In the genomic region with DNA sequence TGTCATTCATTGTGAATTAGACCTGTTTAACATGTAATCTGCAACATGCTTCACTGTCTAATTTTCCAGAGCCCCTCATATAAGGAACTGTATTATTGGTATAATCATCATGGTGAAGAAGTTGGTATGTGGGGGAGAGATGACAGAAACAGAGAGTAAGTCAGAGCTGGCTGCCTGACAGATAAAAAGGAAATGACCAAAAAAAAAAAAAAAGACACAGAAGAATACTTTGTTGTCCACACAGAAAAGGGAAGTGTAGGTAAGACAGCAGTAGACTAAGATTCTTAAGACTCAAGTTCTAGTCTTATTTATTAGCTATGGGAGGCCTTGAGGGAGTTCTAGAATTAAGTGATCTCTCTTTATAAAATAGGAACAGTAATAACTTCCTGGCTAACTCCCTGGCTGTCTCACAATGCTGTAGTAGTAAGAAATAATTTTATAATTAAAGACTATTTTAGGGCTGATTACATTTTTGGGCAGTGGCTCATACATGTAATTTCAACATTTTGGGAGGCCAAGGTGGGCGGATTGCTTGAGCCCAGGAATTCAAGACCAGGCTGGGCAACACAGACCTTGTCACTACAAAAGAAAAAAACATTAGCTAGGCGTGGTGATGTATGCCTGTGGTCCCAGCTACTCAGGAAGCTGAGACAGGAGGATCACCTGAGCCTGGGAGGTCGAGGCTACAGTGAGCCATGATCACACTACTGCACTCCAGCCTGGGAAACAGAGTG, we compare ENCODE assay signal across 15 cellular contexts.
DNase-seq lines count a peak whose midpoint lies in the region; ATAC-seq and TF ChIP-seq lines count a peak whose summit lies in the region.
"Had no signal": no experiment of that assay in that cellular context is flagged by ENCODE, and none has a peak within 500 bp of the region (broad histone marks: within the 10 kb centered on the region; RNA-seq: fewer than 3 reads in every experiment).

No MANE protein-coding gene starts in this region.

- H4K20me1 ChIP-seq in OCI-LY1 (ENCODE audit: insufficient read depth, low read length) = no peaks in the 10 kb centered on the region
- no peaks in the 10 kb centered on the region for H4K20me1 ChIP-seq in PC-3 (ENCODE audit: low read length)

- H3K9ac ChIP-seq in OCI-LY1 (ENCODE audit: low read length) (no peak overlapping the region), PC-3 (ENCODE audit: low read length) (no peak overlapping the region)

- H3K27ac ChIP-seq in OCI-LY1 (ENCODE audit: low read depth, low read length, poor library complexity, severe bottlenecking) = peak overlapping the region; percentile 50
- H3K27ac ChIP-seq in brain microvascular endothelial cell = no peak overlapping the region
- no peak overlapping the region for H3K27ac ChIP-seq in PC-3 (ENCODE audit: low read length)
- H3K27ac ChIP-seq: hepatocyte, right atrium auricular region had no signal

- H3F3A ChIP-seq in OCI-LY1 (ENCODE audit: insufficient read depth, low read length) (no peaks in the 10 kb centered on the region), PC-3 (ENCODE audit: low read length, unreplicated experiment) (no peaks in the 10 kb centered on the region)

- intact Hi-C loops in PC-3 (cut with micrococcal nuclease) = no loop called here

- POLR2A ChIA-PET in PC-3 (lab: Charles Lee; ENCODE audit: unreplicated experiment) = no interaction called here

- no peaks in the 10 kb centered on the region for H3K9me3 ChIP-seq in OCI-LY1 (ENCODE audit: low read length)
- H3K9me3 ChIP-seq in BE2C = no peaks in the 10 kb centered on the region
- H3K9me3 ChIP-seq in PC-3 (ENCODE audit: low read length) = no peaks in the 10 kb centered on the region
- H3K9me3 ChIP-seq: right atrium auricular region had no signal

- in situ Hi-C loops in brain microvascular endothelial cell (cut with HindIII; ENCODE audit: low pct_ligation_motif_present, low sequenced_read_pairs) = no loop called here

- H3K79me2 ChIP-seq in OCI-LY1 (ENCODE audit: insufficient read depth, low read length) (no peaks in the 10 kb centered on the region), PC-3 (ENCODE audit: low read length) (no peaks in the 10 kb centered on the region)
- H3K79me2 ChIP-seq: hepatocyte had no signal

- H3K36me3 ChIP-seq in GM06990 (ENCODE audit: control insufficient read depth, insufficient read depth, low read length) = no peaks in the 10 kb centered on the region
- H3K36me3 ChIP-seq in OCI-LY1 (ENCODE audit: insufficient read depth, low read length) = no peaks in the 10 kb centered on the region
- no peaks in the 10 kb centered on the region for H3K36me3 ChIP-seq in BE2C
- H3K36me3 ChIP-seq in brain microvascular endothelial cell (replicated peaks) = no peaks in the 10 kb centered on the region
- H3K36me3 ChIP-seq in PC-3 (ENCODE audit: low read depth, low read length) = no peaks in the 10 kb centered on the region
- H3K36me3 ChIP-seq: right atrium auricular region had no signal

- no peak overlapping the region for H3K4me2 ChIP-seq in OCI-LY1 (ENCODE audit: low read length)
- no peak overlapping the region for H3K4me2 ChIP-seq in PC-3 (ENCODE audit: low read length)
- H3K4me2 ChIP-seq: hepatocyte had no signal

- no peak for TF ChIP-seq CTCF in GM06990 (IDR thresholded peaks at IDR 0.05; ENCODE audit: insufficient read depth, low read length, poor library complexity, severe bottlenecking)
- no peak for TF ChIP-seq CTCF in OCI-LY1 (IDR thresholded peaks at IDR 0.05; ENCODE audit: low read length)
- no peak for TF ChIP-seq CTCF in fibroblast of pulmonary artery (IDR thresholded peaks at IDR 0.05; ENCODE audit: low read length, missing control alignments)
- TF ChIP-seq CTCF in BE2C (IDR thresholded peaks at IDR 0.05; ENCODE audit: low read depth, low read length) = no peak
- no peak for TF ChIP-seq CTCF in brain microvascular endothelial cell (IDR thresholded peaks at IDR 0.05; ENCODE audit: low read depth, low read length, missing control alignments)
- TF ChIP-seq CTCF in PC-3 (conservative IDR thresholded peaks at IDR 0.05; ENCODE audit: low read depth, low read length) = no peak

- H2AFZ ChIP-seq in OCI-LY1 (ENCODE audit: low read length) (no peak overlapping the region), PC-3 (ENCODE audit: low read length) (no peak overlapping the region)
- H2AFZ ChIP-seq: hepatocyte had no signal

- H3K4me3 ChIP-seq in GM06990 (replicated peaks; ENCODE audit: low read depth, low read length) = no peak overlapping the region
- no peak overlapping the region for H3K4me3 ChIP-seq in OCI-LY1 (ENCODE audit: low read depth, low read length, poor library complexity, severe bottlenecking)
- H3K4me3 ChIP-seq in fibroblast of pulmonary artery (replicated peaks; ENCODE audit: low read depth, low read length) = no peak overlapping the region
- no peak overlapping the region for H3K4me3 ChIP-seq in BE2C (ENCODE audit: low read depth, low read length)
- no peak overlapping the region for H3K4me3 ChIP-seq in brain microvascular endothelial cell (ENCODE audit: low read depth, low read length)
- no peak overlapping the region for H3K4me3 ChIP-seq in PC-3 (ENCODE audit: low read length)
- H3K4me3 ChIP-seq: hepatocyte, right atrium auricular region had no signal

- CTCF ChIA-PET in PC-3 (lab: Charles Lee) = no interaction called here

- peak; percentile 62 for ATAC-seq in GM21423 (IDR thresholded peaks at IDR 0.05; ENCODE audit: unreplicated experiment)
- ATAC-seq in PC-3 = no peak

- peak; percentile 42 for DNase-seq in GM06990 (ENCODE audit: extremely low read depth, insufficient read length)
- DNase-seq in fibroblast of pulmonary artery (ENCODE audit: low read depth) = peak; percentile 32
- no peak for DNase-seq in DMS153 (lab: John Stamatoyannopoulos, UW)
- DNase-seq in BE2C = no peak
- no peak for DNase-seq in brain microvascular endothelial cell
- no peak for DNase-seq in PC-3
- DNase-seq: activated naive CD4-positive, alpha-beta T cell treated with anti-CD3 and anti-CD28 coated beads for 36 hours; NCI-H187 treated with DMSO at 0.1 percent for 48 hours; NCI-H526 treated with DMSO at 0.1 percent for 48 hours; stimulated activated CD4-positive, alpha-beta T cell treated with anti-CD3 and anti-CD28 coated beads, Interleukin-4, amount 100 ng/mL, for 4 hours; stimulated activated naive CD4-positive, alpha-beta T cell had no signal

- no TSS peak for BruUV-seq in PC-3 (replicated peaks; lab: Mats Ljungman, UMichigan)

- H3K9me2 ChIP-seq in OCI-LY1 (ENCODE audit: low read depth, low read length) (no peaks in the 10 kb centered on the region), PC-3 (replicated peaks; ENCODE audit: low read length) (no peaks in the 10 kb centered on the region)

- no peaks in the 10 kb centered on the region for H3K27me3 ChIP-seq in GM06990 (replicated peaks; ENCODE audit: control insufficient read depth, insufficient read depth, low read length)
- no peaks in the 10 kb centered on the region for H3K27me3 ChIP-seq in OCI-LY1 (ENCODE audit: insufficient read depth, low read length)
- H3K27me3 ChIP-seq in BE2C = no peaks in the 10 kb centered on the region
- no peaks in the 10 kb centered on the region for H3K27me3 ChIP-seq in brain microvascular endothelial cell (replicated peaks)
- H3K27me3 ChIP-seq in PC-3 (ENCODE audit: low read length) = no peaks in the 10 kb centered on the region
- H3K27me3 ChIP-seq: hepatocyte, right atrium auricular region had no signal

- H3K4me1 ChIP-seq in OCI-LY1 (ENCODE audit: insufficient read depth, low read length, severe bottlenecking) = peaks cover 39% of the 10 kb centered on the region
- no peaks in the 10 kb centered on the region; the same call in 1 of the 2 replicates for H3K4me1 ChIP-seq in BE2C
- H3K4me1 ChIP-seq in PC-3 (ENCODE audit: insufficient read depth, low read length) = no peaks in the 10 kb centered on the region
- H3K4me1 ChIP-seq: right atrium auricular region had no signal

Comparison
In these comparisons a context has a peak if more than half of its experiments do, and no peak if none do; other contexts are left out.
1. DNase-seq: peak in GM06990 (single experiment) and fibroblast of pulmonary artery (single experiment); none in DMS153 (single experiment), BE2C (single experiment), brain microvascular endothelial cell (single experiment) and PC-3 (single experiment).